Comparison of ENCODE assay signal across 1 cellular context in genomic region chr17:79834575-79835469, GRCh38.
A peak's percentile ranks its signal among the peaks of the same experiment; 100 is the strongest.
TF ChIP-seq lines count a peak whose summit lies in the region.

No MANE protein-coding gene starts in this region.

TF ChIP-seq in WTC11, 78 proteins besides CTCF, POLR2A, EP300 and RAD21 (continued from another document):
- TF ChIP-seq HMGXB4 (CRISPR knock-in tag; IDR thresholded peaks at IDR 0.05), result peak; percentile 30; the same call in 1 of the 2 replicates
- TF ChIP-seq SOX15 (CRISPR knock-in tag; IDR thresholded peaks at IDR 0.05), result no peak
- TF ChIP-seq ZNF138 (CRISPR knock-in tag; conservative IDR thresholded peaks at IDR 0.05), result no peak
- TF ChIP-seq ZMAT4 (CRISPR knock-in tag; IDR thresholded peaks at IDR 0.05), result no peak
